ENCODE assay signal across 8 cellular contexts in genomic region chr7:30136339-30136738, GRCh38. TPM values are rescaled to one million over a fixed set of nuclear protein-coding genes. Genes with fewer than 3 reads are reported as not detected.
DNase-seq lines count a peak whose midpoint lies in the region; TF ChIP-seq lines count a peak whose summit lies in the region.

No MANE protein-coding gene starts in this region.

- no peaks in the 10 kb centered on the region for H3K36me3 ChIP-seq in tibial artery

- intact Hi-C loops in tibial artery (cut with DNase I; ENCODE audit: low total_unique reads) = loop anchor here (5.0 to 10.0 kb wide), 2 partner anchors 109 to 148 kb away; partner anchors contain the start of genes FKBP14, PLEKHA8 and ZNRF2

- in situ Hi-C loops in astrocyte of the cerebellum (cut with HindIII; ENCODE audit: low sequenced_read_pairs) = loop anchor here (25.0 kb wide), 1 partner anchor 426 kb away; no protein-coding TSS in a partner anchor

- H3K4me3 Mint-ChIP-seq in activated CD4-positive, alpha-beta T cell treated with anti-CD3 and anti-CD28 coated beads, Interleukin-2, amount 10 ng/mL, durations not matched to agents 7 days and 5 days = peak overlapping the region; percentile 73

- H3K36me3 Mint-ChIP-seq in activated CD4-positive, alpha-beta T cell treated with anti-CD3 and anti-CD28 coated beads, Interleukin-2, amount 10 ng/mL, durations not matched to agents 7 days and 5 days (ENCODE audit: low read depth) = no peaks in the 10 kb centered on the region

- H3K9me3 Mint-ChIP-seq in activated CD4-positive, alpha-beta T cell treated with anti-CD3 and anti-CD28 coated beads, Interleukin-2, amount 10 ng/mL, durations not matched to agents 7 days and 5 days = no peaks in the 10 kb centered on the region

- no peaks in the 10 kb centered on the region for H3K27me3 ChIP-seq in tibial artery

- peak overlapping the region; percentile 92 to 95 for H3K27ac ChIP-seq in tibial artery

- peak overlapping the region; percentile 87 for H3K4me3 ChIP-seq in astrocyte of the cerebellum (ENCODE audit: low read depth, low read length)
- H3K4me3 ChIP-seq in tibial artery = peak overlapping the region; percentile 90 to 91

- peaks cover 13% of the 10 kb centered on the region for H3K27me3 Mint-ChIP-seq in activated CD4-positive, alpha-beta T cell treated with anti-CD3 and anti-CD28 coated beads, Interleukin-2, amount 10 ng/mL, durations not matched to agents 7 days and 5 days

- POLR2A ChIA-PET in activated CD4-positive, alpha-beta T cell treated with anti-CD3 and anti-CD28 coated beads, Interleukin-2, amount 10 ng/mL, durations not matched to agents 7 days and 5 days (lab: Charles Lee) = no interaction called here
- POLR2A ChIA-PET in GM10248 (lab: Yijun Ruan, JAX) = no interaction called here

- no peak for DNase-seq in activated CD4-positive, alpha-beta T cell treated with anti-CD3 and anti-CD28 coated beads, Interleukin-2, amount 10 ng/mL, durations not matched to agents 7 days and 5 days
- no peak for DNase-seq in activated CD4-positive, alpha-beta T cell treated with anti-CD3 and anti-CD28 coated beads for 48 hours
- DNase-seq in astrocyte of the cerebellum (ENCODE audit: low read depth) = no peak
- DNase-seq in left kidney (ENCODE audit: low read depth, low spot score) = peak; percentile 57
- DNase-seq in tibial artery = no peak
- DNase-seq in hepatic stellate cell (ENCODE audit: low spot score) = no peak
- no peak for DNase-seq in GM10248 (ENCODE audit: extremely low spot score)
- DNase-seq in kidney glomerular epithelial cell (lab: John Stamatoyannopoulos, UW) = no peak

- CTCF ChIA-PET in activated CD4-positive, alpha-beta T cell treated with anti-CD3 and anti-CD28 coated beads, Interleukin-2, amount 10 ng/mL, durations not matched to agents 7 days and 5 days (lab: Charles Lee) = interaction anchor here (0.7 kb wide), 1 partner anchor 16 kb away, joined by 3 read pairs; no protein-coding TSS in a partner anchor
- CTCF ChIA-PET in GM10248 (lab: Yijun Ruan, JAX) = no interaction called here

- no peak for TF ChIP-seq CTCF in astrocyte of the cerebellum (IDR thresholded peaks at IDR 0.05; ENCODE audit: low read depth, low read length, missing control alignments)
- TF ChIP-seq CTCF in tibial artery (IDR thresholded peaks at IDR 0.05) = no peak
- no peak for TF ChIP-seq CTCF in GM10248 (IDR thresholded peaks at IDR 0.05; ENCODE audit: control extremely low read depth, extremely low read depth, low read depth, missing control alignments)

- H3K4me1 ChIP-seq in tibial artery = peaks cover 0 to 58% (median 28%) of the 10 kb centered on the region in 4 donors

- no peaks in the 10 kb centered on the region for H3K9me3 ChIP-seq in tibial artery

- H3K4me1 Mint-ChIP-seq in activated CD4-positive, alpha-beta T cell treated with anti-CD3 and anti-CD28 coated beads, Interleukin-2, amount 10 ng/mL, durations not matched to agents 7 days and 5 days = peaks cover 7% of the 10 kb centered on the region

- H3K27ac Mint-ChIP-seq in activated CD4-positive, alpha-beta T cell treated with anti-CD3 and anti-CD28 coated beads, Interleukin-2, amount 10 ng/mL, durations not matched to agents 7 days and 5 days = no peak overlapping the region

RNA-seq across cellular contexts. Expression of gene MTURN, which starts 1.6 kb away (rescaled TPM):
- total RNA-seq in activated CD4-positive, alpha-beta T cell treated with anti-CD3 and anti-CD28 coated beads, Interleukin-2, amount 10 ng/mL, durations not matched to agents 7 days and 5 days = 1 to 10 TPM; 3.7 to 4.1 TPM
